8 cellular contexts compared by ENCODE assay signal in genomic region chr1:26602378-26602959, GRCh38.
DNase-seq lines count a peak whose midpoint lies in the region; ATAC-seq and TF ChIP-seq lines count a peak whose summit lies in the region.

No MANE protein-coding gene starts in this region.

- BruUV-seq in PC-9 (replicated peaks; lab: Mats Ljungman, UMichigan): no TSS peak

- no peak overlapping the region for H3K4me3 Mint-ChIP-seq in activated naive CD4-positive, alpha-beta T cell treated with anti-CD3 and anti-CD28 coated beads for 36 hours

- H3K4me1 ChIP-seq in PC-9 (replicated peaks; ENCODE audit: insufficient read depth) (no peaks in the 10 kb centered on the region), liver (ENCODE audit: control insufficient read depth in 4 of 4, insufficient read depth in 4 of 4, low read length in 3 of 4) (peaks cover 0 to 5% (median 2%) of the 10 kb centered on the region in 4 donors)

- H3K4me2 ChIP-seq in PC-9: no peak overlapping the region

- H3K4me1 Mint-ChIP-seq in activated naive CD4-positive, alpha-beta T cell treated with anti-CD3 and anti-CD28 coated beads for 36 hours (ENCODE audit: low read depth): peaks cover 8% of the 10 kb centered on the region

- peak; percentile 62 for DNase-seq in activated naive CD4-positive, alpha-beta T cell treated with anti-CD3 and anti-CD28 coated beads for 36 hours
- no peak for DNase-seq in activated naive CD4-positive, alpha-beta T cell treated with anti-CD3 and anti-CD28 coated beads, Interleukin-2, amount 50 U/mL, for 16 hours
- DNase-seq in PC-9: peak; percentile 41 to 54
- DNase-seq in cerebellar cortex (ENCODE audit: low spot score): peak; percentile 84
- DNase-seq in ureter (ENCODE audit: low spot score): peak; percentile 52

- WGBS in liver: 1% methylated on average over 2 of the region's 2 CpGs

- H3K27me3 Mint-ChIP-seq in activated naive CD4-positive, alpha-beta T cell treated with anti-CD3 and anti-CD28 coated beads for 36 hours (ENCODE audit: low read depth): peaks cover 3% of the 10 kb centered on the region

- TF ChIP-seq CTCF in LNCAP (IDR thresholded peaks at IDR 0.05): peak; percentile 62
- peak; percentile 80 for TF ChIP-seq CTCF in PC-9 (conservative IDR thresholded peaks at IDR 0.05)
- peak; percentile 98 for TF ChIP-seq CTCF in liver (IDR thresholded peaks at IDR 0.05; ENCODE audit: low read depth, low read length, missing input control)

- no peak overlapping the region for H2AFZ ChIP-seq in PC-9

- no peak overlapping the region for H3K4me3 ChIP-seq in PC-9
- no peak overlapping the region for H3K4me3 ChIP-seq in liver (ENCODE audit: low read depth in 1 of 3, low read length in 3 of 3)

- intact Hi-C loops in activated naive CD4-positive, alpha-beta T cell treated with anti-CD3 and anti-CD28 coated beads for 36 hours (cut with micrococcal nuclease): loop anchor here (1.0 to 10.0 kb wide), 6 partner anchors 75 to 495 kb away; partner anchors contain the start of gene TRNP1
- intact Hi-C loops in PC-9 (cut with micrococcal nuclease; ENCODE audit: unreplicated experiment): loop anchor here (1.0 to 5.0 kb wide), 5 partner anchors 75 to 276 kb away; no protein-coding TSS in a partner anchor

- CTCF ChIA-PET in activated naive CD4-positive, alpha-beta T cell treated with anti-CD3 and anti-CD28 coated beads for 36 hours (lab: Charles Lee): interaction anchor here (0.5 to 11.0 kb wide), 44 partner anchors 12 to 496 kb away, joined by 3 to 178 read pairs (median 5); partner anchors contain the start of genes DHDDS and PIGV
- CTCF ChIA-PET in PC-9 (lab: Charles Lee): interaction anchor here (0.6 to 1.9 kb wide), 6 partner anchors 75 to 223 kb away, joined by 3 to 24 read pairs (median 6); no protein-coding TSS in a partner anchor

- H3K9me3 ChIP-seq in PC-9 (ENCODE audit: insufficient read depth, low read depth) (no peaks in the 10 kb centered on the region), liver (ENCODE audit: control insufficient read depth in 4 of 4, low read length in 3 of 4) (no peaks in the 10 kb centered on the region)

- H4K20me1 ChIP-seq in PC-9 (ENCODE audit: insufficient read depth): no peaks in the 10 kb centered on the region

- H3K36me3 ChIP-seq in PC-9 (ENCODE audit: low read depth): no peaks in the 10 kb centered on the region
- no peaks in the 10 kb centered on the region for H3K36me3 ChIP-seq in liver (ENCODE audit: control insufficient read depth in 4 of 4, insufficient read depth in 3 of 4, low read depth in 1 of 4, low read length in 3 of 4)

- H3K9ac ChIP-seq in liver (ENCODE audit: low read depth in 1 of 2, low read length in 2 of 2): no peak overlapping the region

- H3K27ac ChIP-seq in PC-9 (no peak overlapping the region), liver (ENCODE audit: low read depth in 1 of 2, low read length in 2 of 2) (no peak overlapping the region)

- H3K9me3 Mint-ChIP-seq in activated naive CD4-positive, alpha-beta T cell treated with anti-CD3 and anti-CD28 coated beads for 36 hours: no peaks in the 10 kb centered on the region

- no peak for ATAC-seq in GM21529 (IDR thresholded peaks at IDR 0.05; ENCODE audit: unreplicated experiment)

- no peaks in the 10 kb centered on the region for H3K9me2 ChIP-seq in PC-9 (ENCODE audit: insufficient read depth)

- H3K27me3 ChIP-seq in PC-9 (ENCODE audit: insufficient read depth, low read depth): no peaks in the 10 kb centered on the region
- no peaks in the 10 kb centered on the region for H3K27me3 ChIP-seq in liver (ENCODE audit: control insufficient read depth in 4 of 4, insufficient read depth in 4 of 4, low read length in 3 of 4)

- H3F3A ChIP-seq in PC-9 (ENCODE audit: insufficient read depth, low read depth): no peaks in the 10 kb centered on the region

- no peak overlapping the region for H3K27ac Mint-ChIP-seq in activated naive CD4-positive, alpha-beta T cell treated with anti-CD3 and anti-CD28 coated beads for 36 hours

- peak; percentile 99 for TF ChIP-seq RAD21 in liver (IDR thresholded peaks at IDR 0.05)

- no peaks in the 10 kb centered on the region for H3K36me3 Mint-ChIP-seq in activated naive CD4-positive, alpha-beta T cell treated with anti-CD3 and anti-CD28 coated beads for 36 hours (ENCODE audit: low read depth)

- no peaks in the 10 kb centered on the region for H3K79me2 ChIP-seq in PC-9 (ENCODE audit: low read depth)

- POLR2A ChIA-PET in PC-9 (lab: Charles Lee; ENCODE audit: unreplicated experiment): interaction anchor here (0.6 kb wide), 1 partner anchor 21 kb away, joined by 3 read pairs; no protein-coding TSS in a partner anchor

TF ChIP-seq in liver, 16 proteins besides CTCF, POLR2A, EP300 and RAD21:
- TF ChIP-seq TAF1 (conservative IDR thresholded peaks at IDR 0.05) (no peak), GABPA (IDR thresholded peaks at IDR 0.05 in 1 of 2, conservative IDR thresholded peaks at IDR 0.05 in 1 of 2) (no peak), RXRA (IDR thresholded peaks at IDR 0.05) (no peak), FOXA2 (IDR thresholded peaks at IDR 0.05) (no peak), HNF4A (conservative IDR thresholded peaks at IDR 0.05) (no peak), YY1 (IDR thresholded peaks at IDR 0.05) (no peak), FOXA1 (IDR thresholded peaks at IDR 0.05) (no peak), EGR1 (IDR thresholded peaks at IDR 0.05; ENCODE audit: low read depth in 2 of 2) (no peak), HNF4G (IDR thresholded peaks at IDR 0.05) (no peak), JUND (IDR thresholded peaks at IDR 0.05) (no peak), SP1 (IDR thresholded peaks at IDR 0.05) (no peak), ZBTB33 (IDR thresholded peaks at IDR 0.05) (no peak), NR2F2 (IDR thresholded peaks at IDR 0.05) (no peak)
- TF ChIP-seq, protein P1, sequence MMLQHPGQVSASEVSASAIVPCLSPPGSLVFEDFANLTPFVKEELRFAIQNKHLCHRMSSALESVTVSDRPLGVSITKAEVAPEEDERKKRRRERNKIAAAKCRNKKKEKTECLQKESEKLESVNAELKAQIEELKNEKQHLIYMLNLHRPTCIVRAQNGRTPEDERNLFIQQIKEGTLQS (IDR thresholded peaks at IDR 0.05): no peak
- TF ChIP-seq, protein P2, sequence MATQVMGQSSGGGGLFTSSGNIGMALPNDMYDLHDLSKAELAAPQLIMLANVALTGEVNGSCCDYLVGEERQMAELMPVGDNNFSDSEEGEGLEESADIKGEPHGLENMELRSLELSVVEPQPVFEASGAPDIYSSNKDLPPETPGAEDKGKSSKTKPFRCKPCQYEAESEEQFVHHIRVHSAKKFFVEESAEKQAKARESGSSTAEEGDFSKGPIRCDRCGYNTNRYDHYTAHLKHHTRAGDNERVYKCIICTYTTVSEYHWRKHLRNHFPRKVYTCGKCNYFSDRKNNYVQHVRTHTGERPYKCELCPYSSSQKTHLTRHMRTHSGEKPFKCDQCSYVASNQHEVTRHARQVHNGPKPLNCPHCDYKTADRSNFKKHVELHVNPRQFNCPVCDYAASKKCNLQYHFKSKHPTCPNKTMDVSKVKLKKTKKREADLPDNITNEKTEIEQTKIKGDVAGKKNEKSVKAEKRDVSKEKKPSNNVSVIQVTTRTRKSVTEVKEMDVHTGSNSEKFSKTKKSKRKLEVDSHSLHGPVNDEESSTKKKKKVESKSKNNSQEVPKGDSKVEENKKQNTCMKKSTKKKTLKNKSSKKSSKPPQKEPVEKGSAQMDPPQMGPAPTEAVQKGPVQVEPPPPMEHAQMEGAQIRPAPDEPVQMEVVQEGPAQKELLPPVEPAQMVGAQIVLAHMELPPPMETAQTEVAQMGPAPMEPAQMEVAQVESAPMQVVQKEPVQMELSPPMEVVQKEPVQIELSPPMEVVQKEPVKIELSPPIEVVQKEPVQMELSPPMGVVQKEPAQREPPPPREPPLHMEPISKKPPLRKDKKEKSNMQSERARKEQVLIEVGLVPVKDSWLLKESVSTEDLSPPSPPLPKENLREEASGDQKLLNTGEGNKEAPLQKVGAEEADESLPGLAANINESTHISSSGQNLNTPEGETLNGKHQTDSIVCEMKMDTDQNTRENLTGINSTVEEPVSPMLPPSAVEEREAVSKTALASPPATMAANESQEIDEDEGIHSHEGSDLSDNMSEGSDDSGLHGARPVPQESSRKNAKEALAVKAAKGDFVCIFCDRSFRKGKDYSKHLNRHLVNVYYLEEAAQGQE (IDR thresholded peaks at IDR 0.05): no peak
- TF ChIP-seq, protein P3, sequence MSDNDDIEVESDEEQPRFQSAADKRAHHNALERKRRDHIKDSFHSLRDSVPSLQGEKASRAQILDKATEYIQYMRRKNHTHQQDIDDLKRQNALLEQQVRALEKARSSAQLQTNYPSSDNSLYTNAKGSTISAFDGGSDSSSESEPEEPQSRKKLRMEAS (IDR thresholded peaks at IDR 0.05): no peak
